Comparison of ENCODE assay signal across 20 cellular contexts in genomic region chr2:60510713-60511112, GRCh38. TPM values are rescaled to one million over a fixed set of nuclear protein-coding genes. Genes with fewer than 3 reads are reported as not detected.
"Had no signal": no experiment of that assay in that cellular context is flagged by ENCODE, and none has a peak within 500 bp of the region (broad histone marks: within the 10 kb centered on the region; RNA-seq: fewer than 3 reads in every experiment).

No MANE protein-coding gene starts in this region.

- H3K4me1 Mint-ChIP-seq: activated CD4-positive, alpha-beta T cell treated with anti-CD3 and anti-CD28 coated beads, Interleukin-2, amount 10 ng/mL, durations not matched to agents 7 days and 5 days; central memory CD8-positive, alpha-beta T cell had no signal

- H3K27me3 ChIP-seq: brain microvascular endothelial cell, vagina had no signal

- H3K36me3 Mint-ChIP-seq: activated naive CD8-positive, alpha-beta T cell treated with anti-CD3 and anti-CD28 coated beads, Interleukin-2, amount 10 ng/mL, durations not matched to agents 7 days and 5 days had no signal

- H3K4me1 ChIP-seq: tibial artery had no signal

- H3K4me3 ChIP-seq: tibial artery, vagina had no signal

- H3K9me3 Mint-ChIP-seq: activated CD4-positive, alpha-beta T cell treated with anti-CD3 and anti-CD28 coated beads, Interleukin-2, amount 10 ng/mL, durations not matched to agents 7 days and 5 days; activated naive CD8-positive, alpha-beta T cell treated with anti-CD3 and anti-CD28 coated beads, Interleukin-2, amount 10 ng/mL, durations not matched to agents 7 days and 5 days; activated T-helper 1 cell treated with anti-CD3 and anti-CD28 coated beads, Interleukin-12 subunit alpha, Interleukin-12 subunit beta, Interleukin-2, Interleukin-4 antibody, amounts not matched to agents 30 ng/mL and 10 ng/mL and 1 ng/mL, durations not matched to agents 14 hours and 24 hours and 36 hours; central memory CD8-positive, alpha-beta T cell; nephron had no signal

- H3K9me3 ChIP-seq: tibial artery, vagina had no signal

- H3K36me3 ChIP-seq: brain microvascular endothelial cell, tibial artery, vagina had no signal

- DNase-seq: activated CD4-positive, alpha-beta T cell treated with anti-CD3 and anti-CD28 coated beads, Interleukin-2, amount 10 ng/mL, durations not matched to agents 7 days and 5 days; activated CD4-positive, CD25-positive, alpha-beta regulatory T cell; activated CD8-positive, alpha-beta memory T cell treated with anti-CD3 and anti-CD28 coated beads for 24 hours; activated naive CD8-positive, alpha-beta T cell treated with anti-CD3 and anti-CD28 coated beads, Interleukin-2, amount 10 ng/mL, durations not matched to agents 7 days and 5 days; brain microvascular endothelial cell; cortex of kidney; effector CD8-positive, alpha-beta T cell; foreskin fibroblast; glutamatergic neuron; hypothalamus; kidney glomerular epithelial cell; mesendoderm; occipital lobe; stimulated activated CD4-positive, alpha-beta T cell treated with anti-CD3 and anti-CD28 coated beads, Interleukin-2, amount 100 ng/mL, for 48 hours; stimulated activated naive CD4-positive, alpha-beta T cell; tibial artery had no signal

- H3K27ac ChIP-seq: brain microvascular endothelial cell, tibial artery, vagina had no signal

- H3K4me3 Mint-ChIP-seq: activated CD4-positive, alpha-beta T cell treated with anti-CD3 and anti-CD28 coated beads, Interleukin-2, amount 10 ng/mL, durations not matched to agents 7 days and 5 days; activated naive CD8-positive, alpha-beta T cell treated with anti-CD3 and anti-CD28 coated beads, Interleukin-2, amount 10 ng/mL, durations not matched to agents 7 days and 5 days; activated T-helper 1 cell treated with anti-CD3 and anti-CD28 coated beads, Interleukin-12 subunit alpha, Interleukin-12 subunit beta, Interleukin-2, Interleukin-4 antibody, amounts not matched to agents 30 ng/mL and 10 ng/mL and 1 ng/mL, durations not matched to agents 14 hours and 24 hours and 36 hours; central memory CD8-positive, alpha-beta T cell; nephron had no signal

- H3K27ac Mint-ChIP-seq: activated CD4-positive, alpha-beta T cell treated with anti-CD3 and anti-CD28 coated beads, Interleukin-2, amount 10 ng/mL, durations not matched to agents 7 days and 5 days; activated naive CD8-positive, alpha-beta T cell treated with anti-CD3 and anti-CD28 coated beads, Interleukin-2, amount 10 ng/mL, durations not matched to agents 7 days and 5 days; activated T-helper 1 cell treated with anti-CD3 and anti-CD28 coated beads, Interleukin-12 subunit alpha, Interleukin-12 subunit beta, Interleukin-2, Interleukin-4 antibody, amounts not matched to agents 30 ng/mL and 10 ng/mL and 1 ng/mL, durations not matched to agents 14 hours and 24 hours and 36 hours had no signal

RNA-seq across cellular contexts. Expression of gene BCL11A, which starts 42.7 kb away (rescaled TPM):
- total RNA-seq: activated T-helper 1 cell treated with anti-CD3 and anti-CD28 coated beads, Interleukin-12 subunit alpha, Interleukin-12 subunit beta, Interleukin-2, Interleukin-4 antibody, amounts not matched to agents 30 ng/mL and 10 ng/mL and 1 ng/mL, durations not matched to agents 14 hours and 24 hours and 36 hours had no signal
